Comparison of ENCODE assay signal across 8 cellular contexts in genomic region chr9:108934323-108934885, GRCh38. TPM values are rescaled to one million over a fixed set of nuclear protein-coding genes. Genes with fewer than 3 reads are reported as not detected.
A peak's percentile ranks its signal among the peaks of the same experiment; 100 is the strongest.
DNase-seq lines count a peak whose midpoint lies in the region; ATAC-seq, FAIRE-seq and TF ChIP-seq lines count a peak whose summit lies in the region.

TSS of gene ABITRAM (plus strand) at chr9:108934400. CDS start at chr9:108934487, 87 bp downstream.

- peaks cover 23% of the 10 kb centered on the region for H3K4me1 Mint-ChIP-seq in activated T-helper 1 cell treated with anti-CD3 and anti-CD28 coated beads, Interleukin-12 subunit alpha, Interleukin-12 subunit beta, Interleukin-2, Interleukin-4 antibody, amounts not matched to agents 30 ng/mL and 10 ng/mL and 1 ng/mL, durations not matched to agents 14 hours and 24 hours and 36 hours (ENCODE audit: low read depth)
- peaks cover 19 to 30% (median 28%) of the 10 kb centered on the region in 3 donors for H3K4me1 Mint-ChIP-seq in naive B cell
- peaks cover 25% of the 10 kb centered on the region for H3K4me1 Mint-ChIP-seq in stimulated activated effector memory CD8-positive, alpha-beta T cell treated with anti-CD3 and anti-CD28 coated beads, Interleukin-12 subunit alpha, Interleukin-12 subunit beta, amount 100 ng/mL, for 72 hours

- no peaks in the 10 kb centered on the region for H3K9me3 ChIP-seq in HUES64 (ENCODE audit: insufficient read depth, low read depth, low read length)

- peaks cover 6% of the 10 kb centered on the region for H3K4me1 ChIP-seq in HUES64 (ENCODE audit: insufficient read depth, low read length)

- peak; percentile 60 for DNase-seq in D721Med (ENCODE audit: insufficient read length, low spot score)
- DNase-seq in OCI-M2 (lab: John Stamatoyannopoulos, UW; ENCODE audit: unreplicated experiment): peak; percentile 23
- DNase-seq in activated T-helper 1 cell treated with anti-CD3 and anti-CD28 coated beads, Interleukin-12 subunit alpha, Interleukin-12 subunit beta, Interleukin-2, Interleukin-4 antibody, amounts not matched to agents 30 ng/mL and 10 ng/mL and 1 ng/mL, durations not matched to agents 14 hours and 24 hours and 36 hours (ENCODE audit: low spot score): peak; percentile 77
- peak; percentile 83 for DNase-seq in fibroblast of gingiva (ENCODE audit: low read depth)
- peak; percentile 78 for DNase-seq in naive B cell
- DNase-seq in stimulated activated effector memory CD8-positive, alpha-beta T cell treated with anti-CD3 and anti-CD28 coated beads, Interleukin-12 subunit alpha, Interleukin-12 subunit beta, amount 100 ng/mL, for 72 hours (ENCODE audit: low spot score in 2 of 2): peak; percentile 68 to 84

- H3K36me3 Mint-ChIP-seq in activated T-helper 1 cell treated with anti-CD3 and anti-CD28 coated beads, Interleukin-12 subunit alpha, Interleukin-12 subunit beta, Interleukin-2, Interleukin-4 antibody, amounts not matched to agents 30 ng/mL and 10 ng/mL and 1 ng/mL, durations not matched to agents 14 hours and 24 hours and 36 hours (ENCODE audit: low read depth): peaks cover 18% of the 10 kb centered on the region
- H3K36me3 Mint-ChIP-seq in naive B cell: peaks cover 0 to 5% of the 10 kb centered on the region in 2 donors
- H3K36me3 Mint-ChIP-seq in stimulated activated effector memory CD8-positive, alpha-beta T cell treated with anti-CD3 and anti-CD28 coated beads, Interleukin-12 subunit alpha, Interleukin-12 subunit beta, amount 100 ng/mL, for 72 hours: peaks cover 34% of the 10 kb centered on the region

- intact Hi-C loops in activated T-helper 1 cell treated with anti-CD3 and anti-CD28 coated beads, Interleukin-12 subunit alpha, Interleukin-12 subunit beta, Interleukin-2, Interleukin-4 antibody, amounts not matched to agents 30 ng/mL and 10 ng/mL and 1 ng/mL, durations not matched to agents 14 hours and 24 hours and 36 hours (cut with micrococcal nuclease): loop anchor here (1.0 to 5.0 kb wide), 10 partner anchors 48 to 1651 kb away; partner anchors contain the start of genes EPB41L4B, KLF4, RAD23B and TXN

- no peaks in the 10 kb centered on the region for H3K27me3 ChIP-seq in HUES64 (ENCODE audit: insufficient read depth, low read length)

- no peaks in the 10 kb centered on the region for H3K27me3 Mint-ChIP-seq in activated T-helper 1 cell treated with anti-CD3 and anti-CD28 coated beads, Interleukin-12 subunit alpha, Interleukin-12 subunit beta, Interleukin-2, Interleukin-4 antibody, amounts not matched to agents 30 ng/mL and 10 ng/mL and 1 ng/mL, durations not matched to agents 14 hours and 24 hours and 36 hours (ENCODE audit: insufficient read depth)
- H3K27me3 Mint-ChIP-seq in naive B cell: no peaks in the 10 kb centered on the region

- WGBS in HUES64: under 1% methylated on average over 46 of the region's 47 CpGs

- TF ChIP-seq CTCF in D721Med (IDR thresholded peaks at IDR 0.05; ENCODE audit: insufficient read depth, missing control alignments): no peak

- peak within 1 kb of the TSS; percentile 93 for H3K27ac ChIP-seq in HUES64 (ENCODE audit: low read depth, low read length)

- ATAC-seq in GM21447 (IDR thresholded peaks at IDR 0.05; ENCODE audit: unreplicated experiment): peak; percentile 78
- peak; percentile 85 for ATAC-seq in naive B cell (ENCODE audit: low read depth in 2 of 2)
- ATAC-seq in stimulated activated effector memory CD8-positive, alpha-beta T cell treated with anti-CD3 and anti-CD28 coated beads, Interleukin-12 subunit alpha, Interleukin-12 subunit beta, amount 100 ng/mL, for 72 hours: peak; percentile 88

- no peak for FAIRE-seq in D721Med (lab: Jason Lieb, UNC)

- H3K36me3 ChIP-seq in HUES64 (ENCODE audit: insufficient read depth, low read length): peaks cover 26% of the 10 kb centered on the region

- peak within 1 kb of the TSS; percentile 95 for H3K4me3 ChIP-seq in HUES64 (ENCODE audit: low read length)

- H3K9me3 Mint-ChIP-seq in activated T-helper 1 cell treated with anti-CD3 and anti-CD28 coated beads, Interleukin-12 subunit alpha, Interleukin-12 subunit beta, Interleukin-2, Interleukin-4 antibody, amounts not matched to agents 30 ng/mL and 10 ng/mL and 1 ng/mL, durations not matched to agents 14 hours and 24 hours and 36 hours: no peaks in the 10 kb centered on the region
- no peaks in the 10 kb centered on the region for H3K9me3 Mint-ChIP-seq in naive B cell
- no peaks in the 10 kb centered on the region for H3K9me3 Mint-ChIP-seq in stimulated activated effector memory CD8-positive, alpha-beta T cell treated with anti-CD3 and anti-CD28 coated beads, Interleukin-12 subunit alpha, Interleukin-12 subunit beta, amount 100 ng/mL, for 72 hours

- H3K4me3 Mint-ChIP-seq in activated T-helper 1 cell treated with anti-CD3 and anti-CD28 coated beads, Interleukin-12 subunit alpha, Interleukin-12 subunit beta, Interleukin-2, Interleukin-4 antibody, amounts not matched to agents 30 ng/mL and 10 ng/mL and 1 ng/mL, durations not matched to agents 14 hours and 24 hours and 36 hours: peak within 1 kb of the TSS; percentile 95
- peak within 1 kb of the TSS; percentile 94 to 100 (median 99) for H3K4me3 Mint-ChIP-seq in naive B cell
- H3K4me3 Mint-ChIP-seq in stimulated activated effector memory CD8-positive, alpha-beta T cell treated with anti-CD3 and anti-CD28 coated beads, Interleukin-12 subunit alpha, Interleukin-12 subunit beta, amount 100 ng/mL, for 72 hours: peak within 1 kb of the TSS; percentile 97

- peak within 1 kb of the TSS; percentile 95 for H3K27ac Mint-ChIP-seq in activated T-helper 1 cell treated with anti-CD3 and anti-CD28 coated beads, Interleukin-12 subunit alpha, Interleukin-12 subunit beta, Interleukin-2, Interleukin-4 antibody, amounts not matched to agents 30 ng/mL and 10 ng/mL and 1 ng/mL, durations not matched to agents 14 hours and 24 hours and 36 hours
- H3K27ac Mint-ChIP-seq in naive B cell: peak within 1 kb of the TSS; percentile 96 to 99 (median 98)
- peak within 1 kb of the TSS; percentile 97 for H3K27ac Mint-ChIP-seq in stimulated activated effector memory CD8-positive, alpha-beta T cell treated with anti-CD3 and anti-CD28 coated beads, Interleukin-12 subunit alpha, Interleukin-12 subunit beta, amount 100 ng/mL, for 72 hours

- H3K9ac ChIP-seq in HUES64 (ENCODE audit: low read depth, low read length): peak within 1 kb of the TSS; percentile 90

RNA-seq across cellular contexts. Expression of gene ABITRAM, which starts in this region (rescaled TPM):
- 11.4 TPM for polyA plus RNA-seq in HUES64 (2013, experiment 1 of 2)
- 12.7 TPM for polyA plus RNA-seq in HUES64 (2013, experiment 2 of 2)
- 14.7 and 14.8 TPM in 2 replicates for total RNA-seq in activated T-helper 1 cell treated with anti-CD3 and anti-CD28 coated beads, Interleukin-12 subunit alpha, Interleukin-12 subunit beta, Interleukin-2, Interleukin-4 antibody, amounts not matched to agents 30 ng/mL and 10 ng/mL and 1 ng/mL, durations not matched to agents 14 hours and 24 hours and 36 hours
- 10 to 100 TPM in 5 of 6 donors, 1 to 10 TPM in 1; 9.6 to 16.7 (median 11.3) TPM for polyA plus RNA-seq in naive B cell (ENCODE audit: low read depth in 6 of 6)

Comparison
In these comparisons a context has a peak if more than half of its experiments do, and no peak if none do; other contexts are left out.
1. Peak in every context shown above with its lines: DNase-seq, ATAC-seq, H3K4me3 ChIP-seq and H3K27ac ChIP-seq.
2. DNase-seq: peak in every context shown above with its lines; median percentile 83 in fibroblast of gingiva; 78 in naive B cell; 77 in activated T-helper 1 cell treated with anti-CD3 and anti-CD28 coated beads, Interleukin-12 subunit alpha, Interleukin-12 subunit beta, Interleukin-2, Interleukin-4 antibody, amounts not matched to agents 30 ng/mL and 10 ng/mL and 1 ng/mL, durations not matched to agents 14 hours and 24 hours and 36 hours; 76 in stimulated activated effector memory CD8-positive, alpha-beta T cell treated with anti-CD3 and anti-CD28 coated beads, Interleukin-12 subunit alpha, Interleukin-12 subunit beta, amount 100 ng/mL, for 72 hours; 60 in D721Med; 23 in OCI-M2.